20 cellular contexts compared by ENCODE assay signal in the genomic region with DNA sequence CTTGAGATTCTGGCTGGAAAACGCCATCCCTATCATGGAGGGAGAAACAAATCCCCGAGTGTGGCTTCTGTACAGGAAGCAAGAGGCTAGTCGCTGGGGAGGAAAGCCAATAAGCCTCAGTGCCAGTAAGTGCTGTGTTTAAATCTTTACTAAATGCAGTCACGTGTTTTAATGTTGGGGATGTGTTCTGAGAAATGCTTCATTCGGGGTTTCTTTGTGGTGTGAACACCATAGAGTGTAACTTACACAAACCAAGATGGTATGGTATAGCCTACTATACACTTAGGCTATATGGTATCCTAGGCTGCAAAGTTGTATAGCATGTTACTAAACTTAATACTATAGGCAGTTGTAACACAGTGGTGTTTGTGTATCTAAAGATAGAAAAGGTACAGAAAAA.
DNase-seq lines count a peak whose midpoint lies in the region; ATAC-seq, FAIRE-seq and TF ChIP-seq lines count a peak whose summit lies in the region.
"Had no signal": no experiment of that assay in that cellular context is flagged by ENCODE, and none has a peak within 500 bp of the region (broad histone marks: within the 10 kb centered on the region; RNA-seq: fewer than 3 reads in every experiment).

No MANE protein-coding gene starts in this region.

- H3K36me3 Mint-ChIP-seq in activated naive CD8-positive, alpha-beta T cell treated with anti-CD3 and anti-CD28 coated beads, Interleukin-2, amount 10 ng/mL, durations not matched to agents 7 days and 5 days: peaks cover 5% of the 10 kb centered on the region
- no peaks in the 10 kb centered on the region for H3K36me3 Mint-ChIP-seq in activated naive CD8-positive, alpha-beta T cell treated with anti-CD3 and anti-CD28 coated beads for 36 hours
- no peaks in the 10 kb centered on the region for H3K36me3 Mint-ChIP-seq in neural progenitor cell
- H3K36me3 Mint-ChIP-seq in CD8-positive, alpha-beta memory T cell: peaks cover 0 to 1% (median 0%) of the 10 kb centered on the region in 3 donors
- H3K36me3 Mint-ChIP-seq: CD4-positive, alpha-beta memory T cell had no signal

- DNase-seq in activated naive CD8-positive, alpha-beta T cell treated with anti-CD3 and anti-CD28 coated beads, Interleukin-2, amount 10 ng/mL, durations not matched to agents 7 days and 5 days: no peak
- DNase-seq in activated naive CD8-positive, alpha-beta T cell treated with anti-CD3 and anti-CD28 coated beads for 36 hours: no peak
- DNase-seq in H54 (ENCODE audit: insufficient read length, low spot score): no peak
- no peak for DNase-seq in neural progenitor cell (ENCODE audit: low spot score)
- no peak for DNase-seq in uterus
- no peak for DNase-seq in CD8-positive, alpha-beta memory T cell
- DNase-seq: C1 segment of cervical spinal cord; CD4-positive, alpha-beta memory T cell; COR-L47; DMS153; DMS79 treated with DMSO at 0.1 percent for 48 hours; EL; H7 had no signal

- H3K27ac ChIP-seq in neural progenitor cell: no peak overlapping the region
- H3K27ac ChIP-seq in uterus: no peak overlapping the region
- no peak overlapping the region for H3K27ac ChIP-seq in CD8-positive, alpha-beta memory T cell (ENCODE audit: low read depth, low read length)

- H3K4me1 Mint-ChIP-seq in activated naive CD8-positive, alpha-beta T cell treated with anti-CD3 and anti-CD28 coated beads, Interleukin-2, amount 10 ng/mL, durations not matched to agents 7 days and 5 days: peaks cover 8% of the 10 kb centered on the region
- no peaks in the 10 kb centered on the region for H3K4me1 Mint-ChIP-seq in activated naive CD8-positive, alpha-beta T cell treated with anti-CD3 and anti-CD28 coated beads for 36 hours
- peaks cover 8% of the 10 kb centered on the region for H3K4me1 Mint-ChIP-seq in neural progenitor cell
- H3K4me1 Mint-ChIP-seq in CD8-positive, alpha-beta memory T cell: peaks cover 0 to 6% (median 0%) of the 10 kb centered on the region in 3 donors
- H3K4me1 Mint-ChIP-seq: CD4-positive, alpha-beta memory T cell had no signal

- no peak overlapping the region for H3K4me2 ChIP-seq in neural progenitor cell

- FAIRE-seq in H54 (lab: Jason Lieb, UNC): peak; percentile 53
- FAIRE-seq: A204.1, D721Med, G401.6, GM12892, HepG2 had no signal

- peaks cover 7% of the 10 kb centered on the region for H3K9me3 Mint-ChIP-seq in activated naive CD8-positive, alpha-beta T cell treated with anti-CD3 and anti-CD28 coated beads, Interleukin-2, amount 10 ng/mL, durations not matched to agents 7 days and 5 days
- no peaks in the 10 kb centered on the region for H3K9me3 Mint-ChIP-seq in activated naive CD8-positive, alpha-beta T cell treated with anti-CD3 and anti-CD28 coated beads for 36 hours
- no peaks in the 10 kb centered on the region for H3K9me3 Mint-ChIP-seq in neural progenitor cell
- H3K9me3 Mint-ChIP-seq in CD8-positive, alpha-beta memory T cell: peaks cover 0 to 2% (median 0%) of the 10 kb centered on the region in 5 donors

- H3K9me3 ChIP-seq in neural progenitor cell (ENCODE audit: low read depth) (no peaks in the 10 kb centered on the region), uterus (no peaks in the 10 kb centered on the region)
- H3K9me3 ChIP-seq in CD8-positive, alpha-beta memory T cell (ENCODE audit: low read length): no peaks in the 10 kb centered on the region

- POLR2A ChIA-PET in activated naive CD8-positive, alpha-beta T cell treated with anti-CD3 and anti-CD28 coated beads, Interleukin-2, amount 10 ng/mL, durations not matched to agents 7 days and 5 days (lab: Charles Lee): no interaction called here
- POLR2A ChIA-PET in CD8-positive, alpha-beta memory T cell (lab: Charles Lee): no interaction called here

- ATAC-seq in activated naive CD8-positive, alpha-beta T cell treated with anti-CD3 and anti-CD28 coated beads, Interleukin-2, amount 10 ng/mL, durations not matched to agents 7 days and 5 days (ENCODE audit: low read depth): peak; percentile 86
- no peak for ATAC-seq in HG02885 (IDR thresholded peaks at IDR 0.05; ENCODE audit: poor library complexity, unreplicated experiment)
- ATAC-seq: HepG2 had no signal

- H3K4me3 ChIP-seq in neural progenitor cell (no peak overlapping the region), uterus (no peak overlapping the region)
- no peak overlapping the region for H3K4me3 ChIP-seq in CD8-positive, alpha-beta memory T cell (ENCODE audit: low read length)

- intact Hi-C loops in uterus (cut with DNase I; ENCODE audit: low total_unique reads): no loop called here

- TF ChIP-seq CTCF in neural progenitor cell (IDR thresholded peaks at IDR 0.05) (no peak), uterus (IDR thresholded peaks at IDR 0.05) (no peak)

- H3K9ac ChIP-seq in neural progenitor cell: no peak overlapping the region

- peaks cover 30% of the 10 kb centered on the region for H3K27me3 Mint-ChIP-seq in activated naive CD8-positive, alpha-beta T cell treated with anti-CD3 and anti-CD28 coated beads, Interleukin-2, amount 10 ng/mL, durations not matched to agents 7 days and 5 days
- peaks cover 25% of the 10 kb centered on the region for H3K27me3 Mint-ChIP-seq in activated naive CD8-positive, alpha-beta T cell treated with anti-CD3 and anti-CD28 coated beads for 36 hours
- peaks cover 6% of the 10 kb centered on the region for H3K27me3 Mint-ChIP-seq in neural progenitor cell (ENCODE audit: insufficient read depth, low read depth)
- H3K27me3 Mint-ChIP-seq in CD8-positive, alpha-beta memory T cell: peaks cover 0 to 4% of the 10 kb centered on the region in 2 donors
- H3K27me3 Mint-ChIP-seq: B cell; CD4-positive, alpha-beta memory T cell had no signal

- H3K27me3 ChIP-seq in neural progenitor cell: no peaks in the 10 kb centered on the region
- no peaks in the 10 kb centered on the region for H3K27me3 ChIP-seq in uterus
- H3K27me3 ChIP-seq in CD8-positive, alpha-beta memory T cell (ENCODE audit: insufficient read depth, low read length, poor library complexity, severe bottlenecking): no peaks in the 10 kb centered on the region

- no peaks in the 10 kb centered on the region for H3K79me2 ChIP-seq in neural progenitor cell (ENCODE audit: low read depth)

- no peaks in the 10 kb centered on the region for H3F3A ChIP-seq in neural progenitor cell (ENCODE audit: low read depth)

- peak overlapping the region; percentile 45 for H2AFZ ChIP-seq in neural progenitor cell (replicated peaks)

- CTCF ChIA-PET in CD8-positive, alpha-beta memory T cell (lab: Charles Lee): no interaction called here

- no peaks in the 10 kb centered on the region for H4K20me1 ChIP-seq in neural progenitor cell (ENCODE audit: low read depth)

- no peak overlapping the region for H3K27ac Mint-ChIP-seq in activated naive CD8-positive, alpha-beta T cell treated with anti-CD3 and anti-CD28 coated beads, Interleukin-2, amount 10 ng/mL, durations not matched to agents 7 days and 5 days
- no peak overlapping the region for H3K27ac Mint-ChIP-seq in activated naive CD8-positive, alpha-beta T cell treated with anti-CD3 and anti-CD28 coated beads for 36 hours
- no peak overlapping the region for H3K27ac Mint-ChIP-seq in neural progenitor cell
- peak overlapping the region in 1 of 8 donors; percentile 33 for H3K27ac Mint-ChIP-seq in CD8-positive, alpha-beta memory T cell
- H3K27ac Mint-ChIP-seq: B cell had no signal

- peak overlapping the region; percentile 20 for H3K4me3 Mint-ChIP-seq in activated naive CD8-positive, alpha-beta T cell treated with anti-CD3 and anti-CD28 coated beads, Interleukin-2, amount 10 ng/mL, durations not matched to agents 7 days and 5 days
- no peak overlapping the region for H3K4me3 Mint-ChIP-seq in activated naive CD8-positive, alpha-beta T cell treated with anti-CD3 and anti-CD28 coated beads for 36 hours
- H3K4me3 Mint-ChIP-seq in neural progenitor cell: no peak overlapping the region
- no peak overlapping the region for H3K4me3 Mint-ChIP-seq in CD8-positive, alpha-beta memory T cell
- H3K4me3 Mint-ChIP-seq: B cell; CD4-positive, alpha-beta memory T cell had no signal

- H3K4me1 ChIP-seq in neural progenitor cell (no peaks in the 10 kb centered on the region), uterus (no peaks in the 10 kb centered on the region)
- H3K4me1 ChIP-seq in CD8-positive, alpha-beta memory T cell (ENCODE audit: insufficient read depth, low read length): no peaks in the 10 kb centered on the region

- no peak for TF ChIP-seq POLR2A in H54 (IDR thresholded peaks at IDR 0.05; ENCODE audit: low read depth, low read length)
- TF ChIP-seq POLR2A in uterus (IDR thresholded peaks at IDR 0.05): no peak

- H3K36me3 ChIP-seq in neural progenitor cell (no peaks in the 10 kb centered on the region), uterus (no peaks in the 10 kb centered on the region)
- no peaks in the 10 kb centered on the region for H3K36me3 ChIP-seq in CD8-positive, alpha-beta memory T cell (ENCODE audit: insufficient read depth, low read length)
